Comparison of ENCODE assay signal across 19 cellular contexts in the genomic region with DNA sequence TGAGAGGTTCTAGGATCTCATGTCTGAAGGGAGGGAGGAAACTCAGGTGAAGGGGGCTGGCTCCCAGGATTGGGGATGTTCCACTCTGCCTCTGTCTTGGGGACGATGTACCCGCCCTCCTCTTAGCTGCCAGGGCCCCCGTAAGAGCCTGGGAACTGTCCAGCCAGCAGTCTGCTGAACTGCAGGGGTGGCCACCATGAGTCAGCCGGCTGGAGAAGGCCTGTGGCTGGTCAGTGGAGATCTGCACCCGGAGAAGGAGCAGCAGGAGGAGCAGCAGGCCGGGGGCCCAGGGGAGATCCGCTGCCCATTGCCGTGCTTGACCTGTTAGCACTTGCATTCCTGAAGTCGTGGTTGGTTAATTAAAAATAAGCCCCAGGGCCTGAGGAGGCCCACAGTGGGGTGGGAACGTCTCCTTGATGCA.
A peak's percentile ranks its signal among the peaks of the same experiment; 100 is the strongest.
DNase-seq lines count a peak whose midpoint lies in the region; ATAC-seq and TF ChIP-seq lines count a peak whose summit lies in the region.
"Had no signal": no experiment of that assay in that cellular context is flagged by ENCODE, and none has a peak within 500 bp of the region (broad histone marks: within the 10 kb centered on the region; RNA-seq: fewer than 3 reads in every experiment).

No MANE protein-coding gene starts in this region.

- intact Hi-C loops in lower leg skin (cut with DNase I; ENCODE audit: low total_unique reads) = no loop called here

- WGBS in lower leg skin, 2 donors = 51 to 54% methylated on average over 9 to 10 of the region's 10 CpGs

- no peaks in the 10 kb centered on the region for H3K27me3 ChIP-seq in RWPE2 (ENCODE audit: insufficient read depth, poor library complexity, severe bottlenecking)
- H3K27me3 ChIP-seq in neural progenitor cell = no peaks in the 10 kb centered on the region

- H3K9me3 Mint-ChIP-seq in neural progenitor cell = peaks cover 4% of the 10 kb centered on the region
- no peaks in the 10 kb centered on the region for H3K9me3 Mint-ChIP-seq in stimulated activated memory B cell treated with anti-CD40 and anti-IgM and Interleukin-4, amounts not matched to agents 10 μg/mL and 1 μg/mL and 100 μg/mL, for 72 hours

- H3K36me3 ChIP-seq in RWPE2 (ENCODE audit: low read depth) (no peaks in the 10 kb centered on the region), neural progenitor cell (no peaks in the 10 kb centered on the region)

- H3K27me3 Mint-ChIP-seq in neural progenitor cell (ENCODE audit: insufficient read depth, low read depth) = peaks cover 3% of the 10 kb centered on the region
- H3K27me3 Mint-ChIP-seq in stimulated activated memory B cell treated with anti-CD40 and anti-IgM and Interleukin-4, amounts not matched to agents 10 μg/mL and 1 μg/mL and 100 μg/mL, for 72 hours = peaks cover 21% of the 10 kb centered on the region
- H3K27me3 Mint-ChIP-seq: activated CD8-positive, alpha-beta memory T cell treated with anti-CD3 and anti-CD28 coated beads, Interleukin-2, amount 10 ng/mL, durations not matched to agents 7 days and 5 days had no signal

- no peaks in the 10 kb centered on the region for H3K79me2 ChIP-seq in neural progenitor cell (ENCODE audit: low read depth)

- H3K36me3 Mint-ChIP-seq in neural progenitor cell = no peaks in the 10 kb centered on the region
- no peaks in the 10 kb centered on the region for H3K36me3 Mint-ChIP-seq in stimulated activated memory B cell treated with anti-CD40 and anti-IgM and Interleukin-4, amounts not matched to agents 10 μg/mL and 1 μg/mL and 100 μg/mL, for 72 hours
- H3K36me3 Mint-ChIP-seq: activated CD8-positive, alpha-beta memory T cell treated with anti-CD3 and anti-CD28 coated beads, Interleukin-2, amount 10 ng/mL, durations not matched to agents 7 days and 5 days; naive thymus-derived CD4-positive, alpha-beta T cell had no signal

- peak; percentile 23; the same call in 1 of the 3 replicates for ATAC-seq in RWPE2 (ENCODE audit: low read depth)
- ATAC-seq in stimulated activated memory B cell treated with anti-CD40 and anti-IgM and Interleukin-4, amounts not matched to agents 10 μg/mL and 1 μg/mL and 100 μg/mL, for 72 hours = no peak
- ATAC-seq: activated CD8-positive, alpha-beta memory T cell treated with anti-CD3 and anti-CD28 coated beads, Interleukin-2, amount 10 ng/mL, durations not matched to agents 7 days and 5 days; left lobe of liver; naive thymus-derived CD4-positive, alpha-beta T cell; psoas muscle had no signal

- H3K9me3 ChIP-seq in RWPE2 (ENCODE audit: severe bottlenecking) = no peaks in the 10 kb centered on the region
- H3K9me3 ChIP-seq in neural progenitor cell (ENCODE audit: low read depth) = no peaks in the 10 kb centered on the region
- H3K9me3 ChIP-seq: psoas muscle had no signal

- no peak overlapping the region for H3K4me2 ChIP-seq in neural progenitor cell

- no peak overlapping the region for H3K4me3 ChIP-seq in RWPE2 (ENCODE audit: severe bottlenecking)
- H3K4me3 ChIP-seq in fibroblast of mammary gland (ENCODE audit: control insufficient read depth, low read depth, low read length) = no peak overlapping the region
- H3K4me3 ChIP-seq in neural progenitor cell = no peak overlapping the region
- H3K4me3 ChIP-seq in lower leg skin (ENCODE audit: low read depth, poor library complexity, severe bottlenecking) = no peak overlapping the region
- H3K4me3 ChIP-seq: psoas muscle had no signal

- TF ChIP-seq CTCF in RWPE2 (IDR thresholded peaks at IDR 0.05; ENCODE audit: poor library complexity, severe bottlenecking) (no peak), fibroblast of mammary gland (conservative IDR thresholded peaks at IDR 0.05; ENCODE audit: control insufficient read depth, insufficient read depth, low read depth, low read length) (no peak), neural progenitor cell (IDR thresholded peaks at IDR 0.05) (no peak), lower leg skin (IDR thresholded peaks at IDR 0.05) (no peak)

- no peaks in the 10 kb centered on the region for H4K20me1 ChIP-seq in neural progenitor cell (ENCODE audit: low read depth)

- no peak for TF ChIP-seq POLR2A in lower leg skin (IDR thresholded peaks at IDR 0.05)

- no peak overlapping the region for H3K4me3 Mint-ChIP-seq in neural progenitor cell
- no peak overlapping the region for H3K4me3 Mint-ChIP-seq in stimulated activated memory B cell treated with anti-CD40 and anti-IgM and Interleukin-4, amounts not matched to agents 10 μg/mL and 1 μg/mL and 100 μg/mL, for 72 hours
- H3K4me3 Mint-ChIP-seq: activated CD8-positive, alpha-beta memory T cell treated with anti-CD3 and anti-CD28 coated beads, Interleukin-2, amount 10 ng/mL, durations not matched to agents 7 days and 5 days; naive thymus-derived CD4-positive, alpha-beta T cell had no signal

- H3K27ac ChIP-seq in RWPE2 (ENCODE audit: poor library complexity, severe bottlenecking) (no peak overlapping the region), neural progenitor cell (no peak overlapping the region)
- H3K27ac ChIP-seq: psoas muscle had no signal

- H3K27ac Mint-ChIP-seq in neural progenitor cell = no peak overlapping the region
- no peak overlapping the region for H3K27ac Mint-ChIP-seq in stimulated activated memory B cell treated with anti-CD40 and anti-IgM and Interleukin-4, amounts not matched to agents 10 μg/mL and 1 μg/mL and 100 μg/mL, for 72 hours
- H3K27ac Mint-ChIP-seq: activated CD8-positive, alpha-beta memory T cell treated with anti-CD3 and anti-CD28 coated beads, Interleukin-2, amount 10 ng/mL, durations not matched to agents 7 days and 5 days; naive thymus-derived CD4-positive, alpha-beta T cell had no signal

- DNase-seq in EH (ENCODE audit: low read depth) (peak; percentile 54), RWPE2 (ENCODE audit: low spot score) (no peak), fibroblast of mammary gland (ENCODE audit: low read depth) (peak; percentile 19), neural progenitor cell (ENCODE audit: low spot score) (peak; percentile 46), lower leg skin (ENCODE audit: low spot score in 2 of 2) (no peak), HPDE6-E6E7 (ENCODE audit: extremely low spot score) (no peak), GM19240 (ENCODE audit: insufficient read length, low spot score) (no peak)
- DNase-seq: activated CD4-positive, CD25-positive, alpha-beta regulatory T cell treated with anti-CD3 and anti-CD28 coated beads, Interleukin-2, amount 50 U/mL, for 72 hours; activated CD8-positive, alpha-beta memory T cell treated with anti-CD3 and anti-CD28 coated beads, Interleukin-2, amount 10 ng/mL, durations not matched to agents 7 days and 5 days; activated naive CD4-positive, alpha-beta T cell; COR-L47; hypothalamus; naive thymus-derived CD4-positive, alpha-beta T cell; NCI-H146; psoas muscle; Right ventricle myocardium superior; T-helper 2 cell had no signal

- H2AFZ ChIP-seq in neural progenitor cell (replicated peaks) = no peak overlapping the region

- no peaks in the 10 kb centered on the region for H3F3A ChIP-seq in neural progenitor cell (ENCODE audit: low read depth)

- no peaks in the 10 kb centered on the region for H3K4me1 ChIP-seq in RWPE2 (ENCODE audit: insufficient read depth, poor library complexity, severe bottlenecking)
- H3K4me1 ChIP-seq in neural progenitor cell = no peaks in the 10 kb centered on the region
- H3K4me1 ChIP-seq: psoas muscle had no signal

- H3K9ac ChIP-seq in neural progenitor cell = no peak overlapping the region

- H3K4me1 Mint-ChIP-seq in neural progenitor cell = peaks cover 12% of the 10 kb centered on the region
- H3K4me1 Mint-ChIP-seq in stimulated activated memory B cell treated with anti-CD40 and anti-IgM and Interleukin-4, amounts not matched to agents 10 μg/mL and 1 μg/mL and 100 μg/mL, for 72 hours = no peaks in the 10 kb centered on the region
- H3K4me1 Mint-ChIP-seq: activated CD8-positive, alpha-beta memory T cell treated with anti-CD3 and anti-CD28 coated beads, Interleukin-2, amount 10 ng/mL, durations not matched to agents 7 days and 5 days; naive thymus-derived CD4-positive, alpha-beta T cell had no signal

Comparison
In these comparisons a context has a peak if more than half of its experiments do, and no peak if none do; other contexts are left out.
1. DNase-seq: peak in EH (single experiment), fibroblast of mammary gland (single experiment) and neural progenitor cell (single experiment); none in RWPE2 (single experiment), lower leg skin (0 of 2), HPDE6-E6E7 (single experiment) and GM19240 (single experiment).